In genomic region chr12:104494137-104494815, GRCh38 we compare ENCODE assay signal across 1 cellular context.
TF ChIP-seq lines count a peak whose summit lies in the region.

No MANE protein-coding gene starts in this region.

TF ChIP-seq in K562, 482 proteins besides CTCF, POLR2A, EP300 and RAD21 (continued from another document):
- TF ChIP-seq ZBTB40 (IDR thresholded peaks at IDR 0.05): no peak
- TF ChIP-seq ZBTB40 (CRISPR knock-in tag; IDR thresholded peaks at IDR 0.05): no peak
- no peak for TF ChIP-seq GTF2E2 (tag; IDR thresholded peaks at IDR 0.05)
- peak; percentile 61 for TF ChIP-seq L3MBTL2 (IDR thresholded peaks at IDR 0.05)
- no peak for TF ChIP-seq ZNF586 (CRISPR knock-in tag; conservative IDR thresholded peaks at IDR 0.05)
- TF ChIP-seq GATA2 (CRISPR knock-in tag; IDR thresholded peaks at IDR 0.05): no peak; the same call in 1 of the 2 replicates
- TF ChIP-seq XRCC3 (IDR thresholded peaks at IDR 0.05): no peak
- no peak for TF ChIP-seq NR2C2 (CRISPR knock-in tag; IDR thresholded peaks at IDR 0.05)
- TF ChIP-seq NR2C2 (tag; IDR thresholded peaks at IDR 0.05): peak; percentile 62
- TF ChIP-seq ZNF263 (CRISPR knock-in tag; IDR thresholded peaks at IDR 0.05; ENCODE audit: borderline replicate concordance): no peak
- no peak for TF ChIP-seq ILK (tag; IDR thresholded peaks at IDR 0.05; ENCODE audit: borderline replicate concordance, low read depth)
- no peak for TF ChIP-seq PTBP1 (IDR thresholded peaks at IDR 0.05; ENCODE audit: low read depth, low read length)
- TF ChIP-seq MECOM (CRISPR knock-in tag; IDR thresholded peaks at IDR 0.05): no peak
- no peak for TF ChIP-seq PREB (CRISPR knock-in tag; IDR thresholded peaks at IDR 0.05)
- peak; percentile 76 for TF ChIP-seq EGR1 (conservative IDR thresholded peaks at IDR 0.05)
- TF ChIP-seq PATZ1 (CRISPR knock-in tag; IDR thresholded peaks at IDR 0.05; ENCODE audit: borderline replicate concordance): 0 out of 2 replicates have a peak, but pooled peaks have one; percentile 11
- TF ChIP-seq PBX2 (CRISPR knock-in tag; IDR thresholded peaks at IDR 0.05; ENCODE audit: low read depth): no peak
- no peak for TF ChIP-seq PBX2 (tag; conservative IDR thresholded peaks at IDR 0.05; ENCODE audit: low read depth)
- no peak for TF ChIP-seq E2F1 (CRISPR knock-in tag; IDR thresholded peaks at IDR 0.05)
- TF ChIP-seq RHOXF2B (CRISPR knock-in tag; conservative IDR thresholded peaks at IDR 0.05): no peak
- TF ChIP-seq HES1 (IDR thresholded peaks at IDR 0.05; ENCODE audit: low read depth): no peak
- peak; percentile 76 for TF ChIP-seq PKNOX1 (IDR thresholded peaks at IDR 0.05)
- TF ChIP-seq ZNF280A (IDR thresholded peaks at IDR 0.05; ENCODE audit: low read depth, partially characterized antibody): no peak
